Comparison of ENCODE assay signal across 9 cellular contexts in the genomic region with DNA sequence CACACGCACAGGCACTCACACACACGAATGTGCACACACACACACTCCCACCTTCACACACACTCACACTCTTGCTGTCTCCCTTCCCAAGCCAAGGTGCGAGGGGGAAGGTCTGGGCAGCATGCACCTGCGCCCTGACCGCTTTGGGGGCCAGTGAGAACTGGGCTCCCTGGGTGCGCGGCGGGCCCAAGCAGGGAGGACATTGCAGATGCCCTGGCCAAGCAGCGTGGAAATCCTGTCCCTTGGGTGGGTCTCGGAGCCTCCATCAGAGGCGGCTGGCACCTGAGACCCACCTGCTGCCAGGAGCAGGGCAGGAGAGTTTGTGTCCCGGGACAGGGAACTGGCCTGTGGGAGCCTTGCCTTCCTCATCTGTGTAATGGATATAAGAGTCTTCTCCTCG. TPM values are rescaled to one million over a fixed set of nuclear protein-coding genes. Genes with fewer than 3 reads are reported as not detected.
DNase-seq lines count a peak whose midpoint lies in the region; ATAC-seq, FAIRE-seq and TF ChIP-seq lines count a peak whose summit lies in the region.
"Had no signal": no experiment of that assay in that cellular context is flagged by ENCODE, and none has a peak within 500 bp of the region (broad histone marks: within the 10 kb centered on the region; RNA-seq: fewer than 3 reads in every experiment).

No MANE protein-coding gene starts in this region.

- H3K27me3 Mint-ChIP-seq in activated CD4-positive, alpha-beta T cell treated with anti-CD3 and anti-CD28 coated beads, Interleukin-2, amount 10 ng/mL, durations not matched to agents 7 days and 5 days, result no peaks in the 10 kb centered on the region
- no peaks in the 10 kb centered on the region for H3K27me3 Mint-ChIP-seq in astrocyte (ENCODE audit: low read depth, unreplicated experiment)

- no peak for ATAC-seq in lower lobe of right lung
- no peak for ATAC-seq in thoracic aorta (ENCODE audit: insufficient number of reproducible peaks, low FRiP score, low read depth)
- no peak for ATAC-seq in GM19463 (IDR thresholded peaks at IDR 0.05; ENCODE audit: unreplicated experiment)

- no peaks in the 10 kb centered on the region for H3K9me3 Mint-ChIP-seq in activated CD4-positive, alpha-beta T cell treated with anti-CD3 and anti-CD28 coated beads, Interleukin-2, amount 10 ng/mL, durations not matched to agents 7 days and 5 days
- no peaks in the 10 kb centered on the region for H3K9me3 Mint-ChIP-seq in astrocyte (ENCODE audit: unreplicated experiment)

- peaks cover 43% of the 10 kb centered on the region for H3K4me1 Mint-ChIP-seq in activated CD4-positive, alpha-beta T cell treated with anti-CD3 and anti-CD28 coated beads, Interleukin-2, amount 10 ng/mL, durations not matched to agents 7 days and 5 days
- H3K4me1 Mint-ChIP-seq in astrocyte (ENCODE audit: low read depth, unreplicated experiment), result peaks cover 19% of the 10 kb centered on the region

- H3K9me3 ChIP-seq in astrocyte (ENCODE audit: insufficient read depth, low read depth, low read length) (no peaks in the 10 kb centered on the region), lower lobe of right lung (no peaks in the 10 kb centered on the region), thoracic aorta (no peaks in the 10 kb centered on the region)

- H4K20me1 ChIP-seq in astrocyte (ENCODE audit: insufficient read depth, low read length), result peaks cover 79% of the 10 kb centered on the region

- no peak for DNase-seq in activated CD4-positive, alpha-beta T cell treated with anti-CD3 and anti-CD28 coated beads, Interleukin-2, amount 10 ng/mL, durations not matched to agents 7 days and 5 days
- no peak for DNase-seq in activated CD4-positive, alpha-beta T cell treated with anti-CD3 and anti-CD28 coated beads, Interleukin-2, amount 50 U/mL, for 48 hours
- DNase-seq in astrocyte (ENCODE audit: low read depth) (no peak), lower lobe of right lung (no peak), thoracic aorta (ENCODE audit: low spot score) (no peak), HuH-7 (ENCODE audit: low spot score) (no peak), kidney glomerular epithelial cell (lab: John Stamatoyannopoulos, UW) (no peak)
- DNase-seq: NCI-H146 had no signal

- H3K27ac Mint-ChIP-seq in activated CD4-positive, alpha-beta T cell treated with anti-CD3 and anti-CD28 coated beads, Interleukin-2, amount 10 ng/mL, durations not matched to agents 7 days and 5 days, result peak overlapping the region; percentile 60
- no peak overlapping the region for H3K27ac Mint-ChIP-seq in astrocyte (ENCODE audit: unreplicated experiment)

- POLR2A ChIA-PET in activated CD4-positive, alpha-beta T cell treated with anti-CD3 and anti-CD28 coated beads, Interleukin-2, amount 10 ng/mL, durations not matched to agents 7 days and 5 days (lab: Charles Lee), result no interaction called here

- no peak overlapping the region for H3K27ac ChIP-seq in astrocyte (ENCODE audit: low read depth, low read length)
- H3K27ac ChIP-seq in lower lobe of right lung, result peak overlapping the region; percentile 99
- peak overlapping the region; percentile 63 to 87 for H3K27ac ChIP-seq in thoracic aorta

- H3K4me2 ChIP-seq in astrocyte (ENCODE audit: low read length), result peak overlapping the region; percentile 95

- H3K9ac ChIP-seq in astrocyte (ENCODE audit: low read length), result peak overlapping the region; percentile 57

- TF ChIP-seq CTCF in astrocyte (IDR thresholded peaks at IDR 0.05; ENCODE audit: insufficient read depth, low read depth, low read length), result no peak
- TF ChIP-seq CTCF in lower lobe of right lung (IDR thresholded peaks at IDR 0.05), result no peak
- no peak for TF ChIP-seq CTCF in thoracic aorta (IDR thresholded peaks at IDR 0.05)

- intact Hi-C loops in lower lobe of right lung (cut with DNase I), result no loop called here

- no peak overlapping the region for H3K4me3 ChIP-seq in astrocyte (ENCODE audit: insufficient read depth, low read depth, low read length)
- H3K4me3 ChIP-seq in lower lobe of right lung, result peak overlapping the region; percentile 48
- H3K4me3 ChIP-seq in thoracic aorta, result peak overlapping the region; percentile 75

- FAIRE-seq in astrocyte (lab: Jason Lieb, UNC), result no peak

- H3K79me2 ChIP-seq in astrocyte (ENCODE audit: insufficient read depth, low read length), result peaks cover 76% of the 10 kb centered on the region

- H3K4me1 ChIP-seq in astrocyte (ENCODE audit: insufficient read depth, low read length) (peaks cover 42% of the 10 kb centered on the region), lower lobe of right lung (peaks cover 65% of the 10 kb centered on the region), thoracic aorta (ENCODE audit: control insufficient read depth in 1 of 2, low read depth in 2 of 2) (peaks cover 45 to 68% of the 10 kb centered on the region in 2 donors)

- CTCF ChIA-PET in activated CD4-positive, alpha-beta T cell treated with anti-CD3 and anti-CD28 coated beads, Interleukin-2, amount 10 ng/mL, durations not matched to agents 7 days and 5 days (lab: Charles Lee), result no interaction called here

- H2AFZ ChIP-seq in astrocyte (ENCODE audit: low read depth, low read length), result no peak overlapping the region

- peak overlapping the region; percentile 30 for H3K4me3 Mint-ChIP-seq in activated CD4-positive, alpha-beta T cell treated with anti-CD3 and anti-CD28 coated beads, Interleukin-2, amount 10 ng/mL, durations not matched to agents 7 days and 5 days
- peak overlapping the region; percentile 54 for H3K4me3 Mint-ChIP-seq in astrocyte (ENCODE audit: unreplicated experiment)

- no peaks in the 10 kb centered on the region for H3K36me3 ChIP-seq in astrocyte (ENCODE audit: insufficient read depth, low read length)
- H3K36me3 ChIP-seq in lower lobe of right lung, result peaks cover 7% of the 10 kb centered on the region
- no peaks in the 10 kb centered on the region for H3K36me3 ChIP-seq in thoracic aorta

- H3K27me3 ChIP-seq in astrocyte (ENCODE audit: insufficient read depth, low read length) (no peaks in the 10 kb centered on the region), lower lobe of right lung (ENCODE audit: low read depth) (no peaks in the 10 kb centered on the region), thoracic aorta (replicated peaks; ENCODE audit: insufficient read depth) (no peaks in the 10 kb centered on the region)

- peaks cover 14% of the 10 kb centered on the region for H3K36me3 Mint-ChIP-seq in activated CD4-positive, alpha-beta T cell treated with anti-CD3 and anti-CD28 coated beads, Interleukin-2, amount 10 ng/mL, durations not matched to agents 7 days and 5 days (ENCODE audit: low read depth)
- peaks cover 2% of the 10 kb centered on the region for H3K36me3 Mint-ChIP-seq in astrocyte (ENCODE audit: low read depth, unreplicated experiment)

RNA-seq across cellular contexts. Expression of a gene that starts 3.3 kb away (rescaled TPM):
- total RNA-seq in activated CD4-positive, alpha-beta T cell treated with anti-CD3 and anti-CD28 coated beads, Interleukin-2, amount 10 ng/mL, durations not matched to agents 7 days and 5 days, result 100 to 1,000 TPM; 137 to 157 TPM
- total RNA-seq in astrocyte (625 and 648 TPM in 2 replicates), lower lobe of right lung (850 TPM), thoracic aorta (100 to 1,000 TPM; 498 to 842 TPM)

RNA-seq across cellular contexts. Expression of a gene that starts 20.2 kb away (rescaled TPM):
- total RNA-seq in activated CD4-positive, alpha-beta T cell treated with anti-CD3 and anti-CD28 coated beads, Interleukin-2, amount 10 ng/mL, durations not matched to agents 7 days and 5 days, result 10 to 100 TPM; 31.1 to 47.5 TPM
- total RNA-seq in astrocyte (60.9 and 70.0 TPM in 2 replicates), lower lobe of right lung (38.8 TPM), thoracic aorta (10 to 100 TPM; 31.6 to 57.9 TPM)
